ENCODE assay signal across 36 cellular contexts in genomic region chr18:10147752-10148151, GRCh38.
DNase-seq lines count a peak whose midpoint lies in the region; FAIRE-seq and TF ChIP-seq lines count a peak whose summit lies in the region.
"Had no signal": no experiment of that assay in that cellular context is flagged by ENCODE, and none has a peak within 500 bp of the region (broad histone marks: within the 10 kb centered on the region; RNA-seq: fewer than 3 reads in every experiment).

No MANE protein-coding gene starts in this region.

- H3K27me3 Mint-ChIP-seq in osteocyte (ENCODE audit: unreplicated experiment) (no peaks in the 10 kb centered on the region), immature natural killer cell (ENCODE audit: low read depth in 3 of 3) (peaks cover 0 to 7% (median 2%) of the 10 kb centered on the region in 3 donors)
- H3K27me3 Mint-ChIP-seq: CD4-positive, alpha-beta memory T cell; CD4-positive, alpha-beta T cell; CD4-positive, CD25-positive, alpha-beta regulatory T cell had no signal

- H3K14ac ChIP-seq in neuronal stem cell (ENCODE audit: low read length): peak overlapping the region; percentile 14

- no peak for TF ChIP-seq CTCF in right atrium auricular region (IDR thresholded peaks at IDR 0.05)
- no peak for TF ChIP-seq CTCF in osteocyte (IDR thresholded peaks at IDR 0.05)
- no peak for TF ChIP-seq CTCF in BE2C (IDR thresholded peaks at IDR 0.05; ENCODE audit: low read depth, low read length)

- H2BK15ac ChIP-seq in neuronal stem cell (ENCODE audit: low read length): no peak overlapping the region

- H3K4me2 ChIP-seq in neuronal stem cell (ENCODE audit: insufficient read depth, low read length, poor library complexity, severe bottlenecking): no peak overlapping the region
- H3K4me2 ChIP-seq: A549; BLaER1; BLaER1 treated with 17β-estradiol and CSF1 and Interleukin-3, amounts not matched to agents 10 nM and 100 nM had no signal

- H3K4me3 Mint-ChIP-seq in osteocyte (ENCODE audit: unreplicated experiment) (no peak overlapping the region), immature natural killer cell (no peak overlapping the region)
- H3K4me3 Mint-ChIP-seq: B cell; CD14-positive monocyte; CD4-positive, alpha-beta memory T cell; CD4-positive, alpha-beta T cell; CD4-positive, CD25-positive, alpha-beta regulatory T cell; CD8-positive, alpha-beta memory T cell; CD8-positive, alpha-beta T cell had no signal

- no peak overlapping the region for H3K27ac ChIP-seq in right atrium auricular region
- H3K27ac ChIP-seq in neuronal stem cell (replicated peaks; ENCODE audit: low read length): no peak overlapping the region
- H3K27ac ChIP-seq: 22Rv1; A549; BLaER1; BLaER1 treated with 17β-estradiol and CSF1 and Interleukin-3, amounts not matched to agents 10 nM and 100 nM; C4-2B had no signal

- no peaks in the 10 kb centered on the region for H3K9me3 ChIP-seq in right atrium auricular region
- no peaks in the 10 kb centered on the region for H3K9me3 ChIP-seq in neuronal stem cell (replicated peaks in 1 of 2; ENCODE audit: control insufficient read depth in 2 of 2, insufficient read depth in 1 of 2, low read depth in 1 of 2, low read length in 2 of 2)
- H3K9me3 ChIP-seq in BE2C: no peaks in the 10 kb centered on the region
- H3K9me3 ChIP-seq: A549, BLaER1, Caco-2 had no signal

- no peak overlapping the region for H2BK5ac ChIP-seq in neuronal stem cell (ENCODE audit: low read length)

- H4K8ac ChIP-seq in neuronal stem cell (ENCODE audit: low read depth, low read length): no peak overlapping the region

- H2AK5ac ChIP-seq in neuronal stem cell (ENCODE audit: low read depth, low read length): no peak overlapping the region

- no peaks in the 10 kb centered on the region for H3K27me3 ChIP-seq in right atrium auricular region
- peaks cover 0 to 24% (median 0%) of the 10 kb centered on the region in 3 experiments for H3K27me3 ChIP-seq in neuronal stem cell (ENCODE audit: control insufficient read depth in 3 of 3, insufficient read depth in 3 of 3, low read depth in 1 of 3, low read length in 3 of 3)
- H3K27me3 ChIP-seq in BE2C: no peaks in the 10 kb centered on the region
- H3K27me3 ChIP-seq: BLaER1; BLaER1 treated with 17β-estradiol and CSF1 and Interleukin-3, amounts not matched to agents 10 nM and 100 nM had no signal

- H3K27ac Mint-ChIP-seq in osteocyte (ENCODE audit: unreplicated experiment): no peak overlapping the region
- no peak overlapping the region for H3K27ac Mint-ChIP-seq in immature natural killer cell
- H3K27ac Mint-ChIP-seq: B cell; CD14-positive monocyte; CD4-positive, alpha-beta memory T cell; CD4-positive, alpha-beta T cell; CD4-positive, CD25-positive, alpha-beta regulatory T cell; CD8-positive, alpha-beta memory T cell; CD8-positive, alpha-beta T cell had no signal

- H3K9ac ChIP-seq in neuronal stem cell (ENCODE audit: low read depth, low read length, poor library complexity): no peak overlapping the region
- H3K9ac ChIP-seq: BLaER1; BLaER1 treated with 17β-estradiol and CSF1 and Interleukin-3, amounts not matched to agents 10 nM and 100 nM had no signal

- H3K4me3 ChIP-seq in right atrium auricular region: no peak overlapping the region
- H3K4me3 ChIP-seq in neuronal stem cell (ENCODE audit: low read length in 2 of 2): no peak overlapping the region
- H3K4me3 ChIP-seq in BE2C (ENCODE audit: low read depth, low read length): no peak overlapping the region
- H3K4me3 ChIP-seq: A549; BLaER1; BLaER1 treated with 17β-estradiol and CSF1 and Interleukin-3, amounts not matched to agents 10 nM and 100 nM had no signal

- H3K36me3 ChIP-seq in right atrium auricular region: no peaks in the 10 kb centered on the region
- no peaks in the 10 kb centered on the region for H3K36me3 ChIP-seq in neuronal stem cell (replicated peaks in 1 of 2; ENCODE audit: control insufficient read depth in 2 of 2, insufficient read depth in 2 of 2, low read length in 2 of 2)
- H3K36me3 ChIP-seq in BE2C: no peaks in the 10 kb centered on the region
- H3K36me3 ChIP-seq: BLaER1; BLaER1 treated with 17β-estradiol and CSF1 and Interleukin-3, amounts not matched to agents 10 nM and 100 nM had no signal

- no peak overlapping the region for H2BK120ac ChIP-seq in neuronal stem cell (ENCODE audit: low read depth, low read length)

- no peak overlapping the region for H3K18ac ChIP-seq in neuronal stem cell (ENCODE audit: low read length)

- WGBS in neuronal stem cell (ENCODE audit: extremely low coverage in 2 of 2, insufficient read length in 2 of 2, insufficient replicate concordance in 1 of 2), 2 donors: no CpG with 5 or more reads among the region's 7 CpGs

- H4K91ac ChIP-seq in neuronal stem cell (ENCODE audit: low read depth, low read length, poor library complexity): no peak overlapping the region

- DNase-seq in right atrium auricular region (ENCODE audit: low spot score) (peak; percentile 51), cardiac septum (ENCODE audit: low spot score) (no peak), neuronal stem cell (ENCODE audit: low spot score) (no peak), osteocyte (ENCODE audit: extremely low spot score, unreplicated experiment) (peak; percentile 62), urothelium cell line (ENCODE audit: low spot score) (no peak), SW480 (ENCODE audit: low spot score) (no peak), immature natural killer cell (no peak), BE2C (no peak)
- DNase-seq: 8988T; ACHN; AML-193; C1 segment of cervical spinal cord; Caco-2; Calu3; CD4-positive, alpha-beta memory T cell; CD4-positive, alpha-beta T cell; CD4-positive, CD25-positive, alpha-beta regulatory T cell; CD8-positive, alpha-beta memory T cell; CD8-positive, alpha-beta T cell; COR-L47; DMS 273 treated with DMSO at 0.1 percent for 48 hours; DMS153; DMS53; DMS79; DMS79 treated with DMSO at 0.1 percent for 48 hours; DND-41; EL had no signal

- no peaks in the 10 kb centered on the region for H3K79me1 ChIP-seq in neuronal stem cell (ENCODE audit: low read depth, low read length)

- H3K9me3 Mint-ChIP-seq in osteocyte (ENCODE audit: unreplicated experiment) (no peaks in the 10 kb centered on the region), immature natural killer cell (no peaks in the 10 kb centered on the region)
- H3K9me3 Mint-ChIP-seq: CD4-positive, alpha-beta T cell; CD8-positive, alpha-beta T cell had no signal

- H2AFZ ChIP-seq in neuronal stem cell (ENCODE audit: low read length): no peak overlapping the region

- peaks cover 10% of the 10 kb centered on the region for H3K4me1 Mint-ChIP-seq in osteocyte (ENCODE audit: unreplicated experiment)
- H3K4me1 Mint-ChIP-seq in immature natural killer cell: no peaks in the 10 kb centered on the region
- H3K4me1 Mint-ChIP-seq: B cell; CD4-positive, alpha-beta memory T cell; CD4-positive, CD25-positive, alpha-beta regulatory T cell; CD8-positive, alpha-beta memory T cell had no signal

- H3K36me3 Mint-ChIP-seq in osteocyte (ENCODE audit: unreplicated experiment) (no peaks in the 10 kb centered on the region), immature natural killer cell (no peaks in the 10 kb centered on the region)
- H3K36me3 Mint-ChIP-seq: CD14-positive monocyte; CD4-positive, alpha-beta memory T cell; CD4-positive, CD25-positive, alpha-beta regulatory T cell; CD8-positive, alpha-beta memory T cell; CD8-positive, alpha-beta T cell had no signal

- no peak overlapping the region for H2BK12ac ChIP-seq in neuronal stem cell (ENCODE audit: low read length)

- H3K4me1 ChIP-seq in right atrium auricular region: peaks cover 0 to 15% of the 10 kb centered on the region in 2 donors
- H3K4me1 ChIP-seq in neuronal stem cell (ENCODE audit: control insufficient read depth in 2 of 2, insufficient read depth in 1 of 2, low read depth in 1 of 2, low read length in 2 of 2): peaks cover 0 to 2% of the 10 kb centered on the region in 2 donors
- H3K4me1 ChIP-seq in BE2C: no peaks in the 10 kb centered on the region
- H3K4me1 ChIP-seq: BLaER1; BLaER1 treated with 17β-estradiol and CSF1 and Interleukin-3, amounts not matched to agents 10 nM and 100 nM; Caco-2 had no signal

- FAIRE-seq in urothelium cell line (lab: Jason Lieb, UNC): peak; percentile 59
- FAIRE-seq: A204.1, A549, D721Med had no signal

- H3K23ac ChIP-seq in neuronal stem cell (ENCODE audit: low read depth, low read length, poor library complexity): no peak overlapping the region

- intact Hi-C loops in cardiac septum (cut with DNase I): no loop called here

- no peak overlapping the region for H3K4ac ChIP-seq in neuronal stem cell (ENCODE audit: low read length)

Comparison
In these comparisons a context has a peak if more than half of its experiments do, and no peak if none do; other contexts are left out.
1. DNase-seq: peak in right atrium auricular region (single experiment) and osteocyte (single experiment); none in cardiac septum (single experiment), neuronal stem cell (single experiment), urothelium cell line (single experiment), SW480 (single experiment), immature natural killer cell (0 of 3) and BE2C (single experiment).